12 cellular contexts compared by ENCODE assay signal in the genomic region with DNA sequence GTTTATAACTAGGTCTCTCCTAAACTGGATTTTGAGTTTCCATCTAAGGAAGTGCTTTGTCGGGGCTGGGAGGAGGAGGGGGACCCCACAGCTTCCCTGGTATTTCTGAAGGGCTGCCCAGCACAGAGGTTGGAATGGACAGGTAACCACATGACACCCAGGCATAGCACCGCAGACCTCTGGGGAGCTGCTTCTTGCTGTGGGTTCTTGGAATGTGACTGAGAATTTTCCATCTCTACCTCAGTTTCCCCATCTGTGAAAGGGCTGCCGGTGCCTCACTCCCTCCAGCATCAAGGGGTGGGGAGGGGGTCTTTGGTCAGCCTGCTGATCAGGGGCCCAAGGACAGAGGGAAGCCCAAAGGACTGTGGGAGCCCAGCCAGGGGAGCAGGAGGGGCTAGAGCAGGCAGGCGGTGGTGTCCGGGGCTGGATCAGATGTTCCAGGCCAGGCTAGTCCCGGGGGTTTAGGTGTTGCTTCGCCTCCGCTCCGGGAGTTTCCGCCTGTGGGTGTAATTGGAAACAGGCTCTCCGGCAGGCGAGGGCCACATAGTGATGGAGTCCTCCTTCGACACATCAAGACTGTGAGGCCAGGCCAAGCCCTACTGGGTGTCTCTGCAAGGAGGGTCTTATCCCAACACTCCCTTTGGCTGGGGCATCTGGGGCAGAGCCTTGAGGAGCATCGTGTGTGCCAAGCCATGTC. TPM values are rescaled to one million over a fixed set of nuclear protein-coding genes. Genes with fewer than 3 reads are reported as not detected.
A peak's percentile ranks its signal among the peaks of the same experiment; 100 is the strongest.
DNase-seq lines count a peak whose midpoint lies in the region; ATAC-seq and TF ChIP-seq lines count a peak whose summit lies in the region.
"Had no signal": no experiment of that assay in that cellular context is flagged by ENCODE, and none has a peak within 500 bp of the region (broad histone marks: within the 10 kb centered on the region; RNA-seq: fewer than 3 reads in every experiment).

No MANE protein-coding gene starts in this region.

- no peaks in the 10 kb centered on the region for H3K36me3 ChIP-seq in HUES48 (ENCODE audit: control insufficient read depth, insufficient read depth, low read length)
- no peaks in the 10 kb centered on the region for H3K36me3 ChIP-seq in breast epithelium
- H3K36me3 ChIP-seq in skeletal muscle satellite cell (ENCODE audit: insufficient read depth, low read length), result no peaks in the 10 kb centered on the region

- no peak for ATAC-seq in HG03025 (IDR thresholded peaks at IDR 0.05; ENCODE audit: low FRiP score, unreplicated experiment)
- no peak for ATAC-seq in HG03354 (IDR thresholded peaks at IDR 0.05; ENCODE audit: poor library complexity, severe bottlenecking, unreplicated experiment)

- intact Hi-C loops in breast epithelium (cut with DNase I; ENCODE audit: low total_unique reads), result no loop called here

- no peak for TF ChIP-seq POLR2A in breast epithelium (IDR thresholded peaks at IDR 0.05)

- TF ChIP-seq CTCF in breast epithelium (IDR thresholded peaks at IDR 0.05), result no peak

- H3K9ac ChIP-seq in HUES48 (ENCODE audit: low read depth, low read length), result no peak overlapping the region
- peak overlapping the region; percentile 49 for H3K9ac ChIP-seq in skeletal muscle satellite cell (ENCODE audit: low read depth, low read length)

- peak in 1 of 2 donors; percentile 65 for DNase-seq in breast epithelium (ENCODE audit: low spot score in 2 of 2)
- DNase-seq in islet precursor cell, result peak; percentile 53
- DNase-seq in nucleus accumbens (lab: John Stamatoyannopoulos, UW), result no peak
- no peak for DNase-seq in NCI-H128 (lab: John Stamatoyannopoulos, UW; ENCODE audit: unreplicated experiment)
- DNase-seq: CD8-positive, alpha-beta memory T cell; KG1; NCI-H446; stimulated activated CD4-positive, alpha-beta T cell treated with anti-CD3 and anti-CD28 coated beads, Interleukin-1b, Interleukin-23, amount 100 ng/mL, for 48 hours had no signal

- H3K27me3 ChIP-seq in HUES48 (ENCODE audit: control insufficient read depth, insufficient read depth, low read length) (peaks cover 21% of the 10 kb centered on the region), breast epithelium (no peaks in the 10 kb centered on the region), skeletal muscle satellite cell (ENCODE audit: control insufficient read depth, insufficient read depth, low read length) (no peaks in the 10 kb centered on the region)

- peak overlapping the region; percentile 84 for H3K27ac ChIP-seq in HUES48 (ENCODE audit: low read depth, low read length)
- H3K27ac ChIP-seq in breast epithelium, result peak overlapping the region; percentile 77 to 92

- peaks cover 13% of the 10 kb centered on the region for H3K4me1 ChIP-seq in HUES48 (ENCODE audit: control insufficient read depth, insufficient read depth, low read length)
- H3K4me1 ChIP-seq in breast epithelium, result peaks cover 6 to 15% of the 10 kb centered on the region in 2 donors
- peaks cover 63% of the 10 kb centered on the region for H3K4me1 ChIP-seq in skeletal muscle satellite cell (ENCODE audit: control insufficient read depth, insufficient read depth, low read length)

- no peak overlapping the region for H3K4me3 ChIP-seq in HUES48 (ENCODE audit: low read depth, low read length)
- H3K4me3 ChIP-seq in breast epithelium, result peak overlapping the region in 2 of 3 donors; percentile 26 to 53
- H3K4me3 ChIP-seq in skeletal muscle satellite cell (ENCODE audit: low read length), result peak overlapping the region; percentile 38

- H3K9me3 ChIP-seq in HUES48 (ENCODE audit: control insufficient read depth, insufficient read depth, low read length), result no peaks in the 10 kb centered on the region
- H3K9me3 ChIP-seq in breast epithelium, result no peaks in the 10 kb centered on the region
- H3K9me3 ChIP-seq in skeletal muscle satellite cell (replicated peaks; ENCODE audit: low read length), result no peaks in the 10 kb centered on the region

- peak overlapping the region; percentile 78 for H3K4me2 ChIP-seq in skeletal muscle satellite cell (ENCODE audit: low read length)

RNA-seq across cellular contexts. Expression of gene OLFML2A, which starts 3.3 kb away (rescaled TPM):
- 10 to 100 TPM; 11.4 to 25.2 (median 11.4) TPM for total RNA-seq in breast epithelium
- 3.8 and 17.3 TPM in 2 replicates for total RNA-seq in skeletal muscle satellite cell (2012; rRNA removed)
- total RNA-seq: CD8-positive, alpha-beta memory T cell had no signal

RNA-seq across cellular contexts. Expression of gene NR6A1, which starts 9.1 kb away (rescaled TPM):
- total RNA-seq in breast epithelium, result 1 to 10 TPM; 1.3 to 5.3 (median 3.9) TPM
- 0.25 and 1.5 TPM in 2 replicates for total RNA-seq in skeletal muscle satellite cell (2012; rRNA removed)
